ENCODE assay signal across 2 cellular contexts in the genomic region with DNA sequence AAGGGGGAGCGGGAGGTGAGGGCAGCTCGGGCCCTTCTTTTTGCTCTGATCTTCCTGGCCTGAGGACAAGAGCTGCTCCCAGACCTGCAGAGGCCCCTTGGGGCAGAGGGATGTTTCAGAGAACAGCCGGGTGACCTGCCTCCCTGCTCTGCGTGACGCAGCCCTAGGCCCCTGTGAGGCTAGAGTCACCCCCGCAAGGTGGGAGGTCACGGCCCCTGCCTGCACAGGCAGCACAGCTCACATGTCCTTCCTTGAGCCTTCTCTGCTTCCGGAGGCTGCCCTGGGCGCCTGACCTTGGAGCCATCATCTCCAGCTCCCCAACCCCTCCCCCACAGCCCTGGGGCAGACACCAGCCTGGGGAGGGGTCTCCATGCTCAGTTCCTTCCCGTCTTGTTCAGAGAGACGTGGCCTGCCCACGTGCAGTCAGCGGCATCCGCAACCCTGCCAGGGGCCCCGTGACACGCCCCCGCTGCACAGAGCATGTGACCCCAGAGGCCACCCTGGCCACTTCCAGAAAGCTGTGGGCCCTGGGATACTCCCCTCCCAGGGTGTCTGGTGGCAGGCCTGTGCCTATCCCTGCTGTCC.
TF ChIP-seq lines count a peak whose summit lies in the region.

A gene with protein sequence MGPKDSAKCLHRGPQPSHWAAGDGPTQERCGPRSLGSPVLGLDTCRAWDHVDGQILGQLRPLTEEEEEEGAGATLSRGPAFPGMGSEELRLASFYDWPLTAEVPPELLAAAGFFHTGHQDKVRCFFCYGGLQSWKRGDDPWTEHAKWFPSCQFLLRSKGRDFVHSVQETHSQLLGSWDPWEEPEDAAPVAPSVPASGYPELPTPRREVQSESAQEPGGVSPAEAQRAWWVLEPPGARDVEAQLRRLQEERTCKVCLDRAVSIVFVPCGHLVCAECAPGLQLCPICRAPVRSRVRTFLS (plus strand): TSS at position 507 of the 585 bp plus-strand sequence. CDS start 192 bp downstream, outside the sequence.

TF ChIP-seq in IMR-90, 13 proteins besides CTCF, POLR2A, EP300 and RAD21:
- TF ChIP-seq, protein P1, sequence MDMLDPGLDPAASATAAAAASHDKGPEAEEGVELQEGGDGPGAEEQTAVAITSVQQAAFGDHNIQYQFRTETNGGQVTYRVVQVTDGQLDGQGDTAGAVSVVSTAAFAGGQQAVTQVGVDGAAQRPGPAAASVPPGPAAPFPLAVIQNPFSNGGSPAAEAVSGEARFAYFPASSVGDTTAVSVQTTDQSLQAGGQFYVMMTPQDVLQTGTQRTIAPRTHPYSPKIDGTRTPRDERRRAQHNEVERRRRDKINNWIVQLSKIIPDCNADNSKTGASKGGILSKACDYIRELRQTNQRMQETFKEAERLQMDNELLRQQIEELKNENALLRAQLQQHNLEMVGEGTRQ (IDR thresholded peaks at IDR 0.05; ENCODE audit: low read depth, low read length), result 0 out of 2 replicates have a peak, but pooled peaks have one; percentile 12
- no peak for TF ChIP-seq SMC3 (IDR thresholded peaks at IDR 0.05; ENCODE audit: low read depth, low read length)

TF ChIP-seq in K562, 482 proteins besides CTCF, POLR2A, EP300 and RAD21 (continues in another document):
- TF ChIP-seq ZFP36 (IDR thresholded peaks at IDR 0.05; ENCODE audit: low read depth, low read length, partially characterized antibody), result no peak
- TF ChIP-seq NRF1 (conservative IDR thresholded peaks at IDR 0.05 in 1 of 2, IDR thresholded peaks at IDR 0.05 in 1 of 2), result no peak
- no peak for TF ChIP-seq SFPQ (IDR thresholded peaks at IDR 0.05; ENCODE audit: low read depth, low read length)
- TF ChIP-seq NONO (IDR thresholded peaks at IDR 0.05; ENCODE audit: low read depth in 2 of 2, low read length in 1 of 2), result no peak
- no peak for TF ChIP-seq KAT7 (CRISPR knock-in tag; IDR thresholded peaks at IDR 0.05; ENCODE audit: borderline replicate concordance)
- TF ChIP-seq CREBBP (IDR thresholded peaks at IDR 0.05; ENCODE audit: low read depth, low read length), result no peak
- no peak for TF ChIP-seq ZNF644 (tag; IDR thresholded peaks at IDR 0.05; ENCODE audit: low read depth)
- TF ChIP-seq ZBTB9 (CRISPR knock-in tag; IDR thresholded peaks at IDR 0.05), result no peak
- no peak for TF ChIP-seq ZNF324 (CRISPR knock-in tag; IDR thresholded peaks at IDR 0.05)
- peak in 1 of 2 experiments; percentile 62; a peak in 2 of 4 replicates for TF ChIP-seq MNT (conservative IDR thresholded peaks at IDR 0.05)
- peak; percentile 37; the same call in 1 of the 2 replicates for TF ChIP-seq BHLHE40 (IDR thresholded peaks at IDR 0.05; ENCODE audit: low read length)
- 0 out of 2 replicates have a peak, but pooled peaks have one; percentile 7 for TF ChIP-seq CXXC5 (CRISPR knock-in tag; IDR thresholded peaks at IDR 0.05)
- TF ChIP-seq SUPT5H (IDR thresholded peaks at IDR 0.05), result no peak
- TF ChIP-seq ARID3B (CRISPR knock-in tag; IDR thresholded peaks at IDR 0.05; ENCODE audit: borderline replicate concordance), result no peak
- no peak for TF ChIP-seq SRSF3 (IDR thresholded peaks at IDR 0.05; ENCODE audit: insufficient read depth, low read length)
- no peak for TF ChIP-seq RBM39 (optimal IDR thresholded peaks at IDR 0.05; ENCODE audit: low read depth, low read length)
- TF ChIP-seq, protein P2, sequence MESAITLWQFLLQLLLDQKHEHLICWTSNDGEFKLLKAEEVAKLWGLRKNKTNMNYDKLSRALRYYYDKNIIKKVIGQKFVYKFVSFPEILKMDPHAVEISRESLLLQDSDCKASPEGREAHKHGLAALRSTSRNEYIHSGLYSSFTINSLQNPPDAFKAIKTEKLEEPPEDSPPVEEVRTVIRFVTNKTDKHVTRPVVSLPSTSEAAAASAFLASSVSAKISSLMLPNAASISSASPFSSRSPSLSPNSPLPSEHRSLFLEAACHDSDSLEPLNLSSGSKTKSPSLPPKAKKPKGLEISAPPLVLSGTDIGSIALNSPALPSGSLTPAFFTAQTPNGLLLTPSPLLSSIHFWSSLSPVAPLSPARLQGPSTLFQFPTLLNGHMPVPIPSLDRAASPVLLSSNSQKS (CRISPR knock-in tag; IDR thresholded peaks at IDR 0.05), result no peak
- TF ChIP-seq, protein P3, sequence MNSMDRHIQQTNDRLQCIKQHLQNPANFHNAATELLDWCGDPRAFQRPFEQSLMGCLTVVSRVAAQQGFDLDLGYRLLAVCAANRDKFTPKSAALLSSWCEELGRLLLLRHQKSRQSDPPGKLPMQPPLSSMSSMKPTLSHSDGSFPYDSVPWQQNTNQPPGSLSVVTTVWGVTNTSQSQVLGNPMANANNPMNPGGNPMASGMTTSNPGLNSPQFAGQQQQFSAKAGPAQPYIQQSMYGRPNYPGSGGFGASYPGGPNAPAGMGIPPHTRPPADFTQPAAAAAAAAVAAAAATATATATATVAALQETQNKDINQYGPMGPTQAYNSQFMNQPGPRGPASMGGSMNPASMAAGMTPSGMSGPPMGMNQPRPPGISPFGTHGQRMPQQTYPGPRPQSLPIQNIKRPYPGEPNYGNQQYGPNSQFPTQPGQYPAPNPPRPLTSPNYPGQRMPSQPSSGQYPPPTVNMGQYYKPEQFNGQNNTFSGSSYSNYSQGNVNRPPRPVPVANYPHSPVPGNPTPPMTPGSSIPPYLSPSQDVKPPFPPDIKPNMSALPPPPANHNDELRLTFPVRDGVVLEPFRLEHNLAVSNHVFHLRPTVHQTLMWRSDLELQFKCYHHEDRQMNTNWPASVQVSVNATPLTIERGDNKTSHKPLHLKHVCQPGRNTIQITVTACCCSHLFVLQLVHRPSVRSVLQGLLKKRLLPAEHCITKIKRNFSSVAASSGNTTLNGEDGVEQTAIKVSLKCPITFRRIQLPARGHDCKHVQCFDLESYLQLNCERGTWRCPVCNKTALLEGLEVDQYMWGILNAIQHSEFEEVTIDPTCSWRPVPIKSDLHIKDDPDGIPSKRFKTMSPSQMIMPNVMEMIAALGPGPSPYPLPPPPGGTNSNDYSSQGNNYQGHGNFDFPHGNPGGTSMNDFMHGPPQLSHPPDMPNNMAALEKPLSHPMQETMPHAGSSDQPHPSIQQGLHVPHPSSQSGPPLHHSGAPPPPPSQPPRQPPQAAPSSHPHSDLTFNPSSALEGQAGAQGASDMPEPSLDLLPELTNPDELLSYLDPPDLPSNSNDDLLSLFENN (IDR thresholded peaks at IDR 0.05; ENCODE audit: low read depth in 2 of 2, low read length in 2 of 2), result no peak
- no peak for TF ChIP-seq ZNF668 (CRISPR knock-in tag; IDR thresholded peaks at IDR 0.05)
- no peak for TF ChIP-seq KLF10 (CRISPR knock-in tag; IDR thresholded peaks at IDR 0.05)
- TF ChIP-seq SETDB1 (IDR thresholded peaks at IDR 0.05; ENCODE audit: low read length), result no peak
- no peak for TF ChIP-seq ZNF384 (IDR thresholded peaks at IDR 0.05; ENCODE audit: low read depth, low read length)
- no peak for TF ChIP-seq ELF4 (CRISPR knock-in tag; IDR thresholded peaks at IDR 0.05)
- TF ChIP-seq POLR2G (IDR thresholded peaks at IDR 0.05; ENCODE audit: low read depth, low read length), result no peak
- no peak for TF ChIP-seq E2F4 (CRISPR knock-in tag; IDR thresholded peaks at IDR 0.05; ENCODE audit: low read depth)
- TF ChIP-seq FOXJ2 (tag; IDR thresholded peaks at IDR 0.05), result no peak
- TF ChIP-seq CHD2 (IDR thresholded peaks at IDR 0.05; ENCODE audit: low read depth, low read length), result no peak
- no peak for TF ChIP-seq HES1 (IDR thresholded peaks at IDR 0.05; ENCODE audit: low read depth)
- TF ChIP-seq NR2C1 (IDR thresholded peaks at IDR 0.05), result no peak; the same call in 1 of the 2 replicates
- TF ChIP-seq NR2C1 (tag; IDR thresholded peaks at IDR 0.05), result peak; percentile 67
- TF ChIP-seq ZNF584 (CRISPR knock-in tag; IDR thresholded peaks at IDR 0.05; ENCODE audit: low read depth), result no peak
- TF ChIP-seq U2AF2 (optimal IDR thresholded peaks at IDR 0.05; ENCODE audit: low read depth, low read length), result no peak
- TF ChIP-seq RFX1 (IDR thresholded peaks at IDR 0.05), result no peak
- no peak for TF ChIP-seq HOXB6 (CRISPR knock-in tag; IDR thresholded peaks at IDR 0.05; ENCODE audit: borderline replicate concordance)
- TF ChIP-seq SIN3A (IDR thresholded peaks at IDR 0.05; ENCODE audit: borderline replicate concordance in 2 of 2, control insufficient read depth in 1 of 2, low read depth in 2 of 2, low read length in 2 of 2), result no peak
- TF ChIP-seq U2AF1 (optimal IDR thresholded peaks at IDR 0.05; ENCODE audit: low read depth, low read length), result no peak
- TF ChIP-seq, protein P4, sequence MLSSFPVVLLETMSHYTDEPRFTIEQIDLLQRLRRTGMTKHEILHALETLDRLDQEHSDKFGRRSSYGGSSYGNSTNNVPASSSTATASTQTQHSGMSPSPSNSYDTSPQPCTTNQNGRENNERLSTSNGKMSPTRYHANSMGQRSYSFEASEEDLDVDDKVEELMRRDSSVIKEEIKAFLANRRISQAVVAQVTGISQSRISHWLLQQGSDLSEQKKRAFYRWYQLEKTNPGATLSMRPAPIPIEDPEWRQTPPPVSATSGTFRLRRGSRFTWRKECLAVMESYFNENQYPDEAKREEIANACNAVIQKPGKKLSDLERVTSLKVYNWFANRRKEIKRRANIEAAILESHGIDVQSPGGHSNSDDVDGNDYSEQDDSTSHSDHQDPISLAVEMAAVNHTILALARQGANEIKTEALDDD (IDR thresholded peaks at IDR 0.05), result no peak
- TF ChIP-seq SMARCE1 (IDR thresholded peaks at IDR 0.05), result no peak
- no peak for TF ChIP-seq PHB (CRISPR knock-in tag; IDR thresholded peaks at IDR 0.05)
- peak; percentile 36; the same call in 1 of the 2 replicates for TF ChIP-seq RAD51 (IDR thresholded peaks at IDR 0.05; ENCODE audit: borderline replicate concordance, low read depth)
- peak; percentile 84 for TF ChIP-seq EGR1 (conservative IDR thresholded peaks at IDR 0.05)
- no peak for TF ChIP-seq TBL1XR1 (IDR thresholded peaks at IDR 0.05; ENCODE audit: low read length in 2 of 2)
- no peak for TF ChIP-seq MIER1 (IDR thresholded peaks at IDR 0.05; ENCODE audit: low read depth)
- no peak for TF ChIP-seq ZNF507 (tag; conservative IDR thresholded peaks at IDR 0.05)
- no peak for TF ChIP-seq NR2C2 (CRISPR knock-in tag; IDR thresholded peaks at IDR 0.05)
- TF ChIP-seq NR2C2 (tag; IDR thresholded peaks at IDR 0.05), result peak; percentile 52
